Comparison of ENCODE assay signal across 30 cellular contexts in genomic region chr1:184832517-184832916, GRCh38.
"Had no signal": no experiment of that assay in that cellular context is flagged by ENCODE, and none has a peak within 500 bp of the region (broad histone marks: within the 10 kb centered on the region; RNA-seq: fewer than 3 reads in every experiment).

No MANE protein-coding gene starts in this region.

- H3K27me3 ChIP-seq: ascending aorta, breast epithelium, cardiac muscle cell, dorsolateral prefrontal cortex had no signal

- H3K36me3 ChIP-seq: breast epithelium, cardiac muscle cell had no signal

- H3K4me3 Mint-ChIP-seq: activated CD4-positive, alpha-beta memory T cell treated with anti-CD3 and anti-CD28 coated beads for 36 hours; activated CD8-positive, alpha-beta memory T cell treated with anti-CD3 and anti-CD28 coated beads, Interleukin-2, amount 10 ng/mL, durations not matched to agents 7 days and 5 days; activated CD8-positive, alpha-beta T cell treated with anti-CD3 and anti-CD28 coated beads, Interleukin-2, amount 10 ng/mL, durations not matched to agents 7 days and 5 days; activated naive CD4-positive, alpha-beta T cell treated with anti-CD3 and anti-CD28 coated beads, Interleukin-2, amount 10 ng/mL, durations not matched to agents 7 days and 5 days; activated naive CD8-positive, alpha-beta T cell treated with anti-CD3 and anti-CD28 coated beads, Interleukin-2, amount 10 ng/mL, durations not matched to agents 7 days and 5 days; activated T-helper 1 cell treated with anti-CD3 and anti-CD28 coated beads, Interleukin-12 subunit alpha, Interleukin-12 subunit beta, Interleukin-2, Interleukin-4 antibody, amounts not matched to agents 30 ng/mL and 10 ng/mL and 1 ng/mL, durations not matched to agents 14 hours and 24 hours and 36 hours; brain; dendritic cell treated with granulocyte-macrophage colony-stimulating factor and Interleukin-4, amounts not matched to agents 40 ng/mL and 50 ng/mL, for 4 days; WTC11 had no signal

- H3K9me3 Mint-ChIP-seq: activated naive CD4-positive, alpha-beta T cell treated with anti-CD3 and anti-CD28 coated beads, Interleukin-2, amount 50 U/mL, for 72 hours; activated T-helper 1 cell treated with anti-CD3 and anti-CD28 coated beads, Interleukin-12 subunit alpha, Interleukin-12 subunit beta, Interleukin-2, Interleukin-4 antibody, amounts not matched to agents 30 ng/mL and 10 ng/mL and 1 ng/mL, durations not matched to agents 14 hours and 24 hours and 36 hours; dendritic cell treated with granulocyte-macrophage colony-stimulating factor and Interleukin-4, amounts not matched to agents 40 ng/mL and 50 ng/mL, for 4 days had no signal

- H3K27me3 Mint-ChIP-seq: activated CD4-positive, alpha-beta memory T cell treated with anti-CD3 and anti-CD28 coated beads for 36 hours; activated CD8-positive, alpha-beta memory T cell treated with anti-CD3 and anti-CD28 coated beads, Interleukin-2, amount 10 ng/mL, durations not matched to agents 7 days and 5 days; activated naive CD4-positive, alpha-beta T cell treated with anti-CD3 and anti-CD28 coated beads, Interleukin-2, amount 10 ng/mL, durations not matched to agents 7 days and 5 days; activated naive CD8-positive, alpha-beta T cell treated with anti-CD3 and anti-CD28 coated beads, Interleukin-2, amount 10 ng/mL, durations not matched to agents 7 days and 5 days; brain; dendritic cell treated with granulocyte-macrophage colony-stimulating factor and Interleukin-4, amounts not matched to agents 40 ng/mL and 50 ng/mL, for 4 days had no signal

- H3K4me1 Mint-ChIP-seq: activated naive CD4-positive, alpha-beta T cell treated with anti-CD3 and anti-CD28 coated beads, Interleukin-2, amount 10 ng/mL, durations not matched to agents 7 days and 5 days had no signal

- ATAC-seq: activated CD8-positive, alpha-beta memory T cell treated with anti-CD3 and anti-CD28 coated beads, Interleukin-2, amount 10 ng/mL, durations not matched to agents 7 days and 5 days; activated CD8-positive, alpha-beta T cell treated with anti-CD3 and anti-CD28 coated beads, Interleukin-2, amount 10 ng/mL, durations not matched to agents 7 days and 5 days; activated naive CD4-positive, alpha-beta T cell treated with anti-CD3 and anti-CD28 coated beads, Interleukin-2, amount 50 U/mL, for 72 hours; WTC11 had no signal

- H3K27ac Mint-ChIP-seq: activated CD4-positive, alpha-beta memory T cell treated with anti-CD3 and anti-CD28 coated beads for 36 hours; activated CD8-positive, alpha-beta memory T cell treated with anti-CD3 and anti-CD28 coated beads, Interleukin-2, amount 10 ng/mL, durations not matched to agents 7 days and 5 days; activated CD8-positive, alpha-beta T cell treated with anti-CD3 and anti-CD28 coated beads, Interleukin-2, amount 10 ng/mL, durations not matched to agents 7 days and 5 days; activated naive CD4-positive, alpha-beta T cell treated with anti-CD3 and anti-CD28 coated beads, Interleukin-2, amount 10 ng/mL, durations not matched to agents 7 days and 5 days; activated naive CD4-positive, alpha-beta T cell treated with anti-CD3 and anti-CD28 coated beads, Interleukin-2, amount 50 U/mL, for 72 hours; activated naive CD8-positive, alpha-beta T cell treated with anti-CD3 and anti-CD28 coated beads, Interleukin-2, amount 10 ng/mL, durations not matched to agents 7 days and 5 days; activated T-helper 1 cell treated with anti-CD3 and anti-CD28 coated beads, Interleukin-12 subunit alpha, Interleukin-12 subunit beta, Interleukin-2, Interleukin-4 antibody, amounts not matched to agents 30 ng/mL and 10 ng/mL and 1 ng/mL, durations not matched to agents 14 hours and 24 hours and 36 hours; activated T-helper 2 cell treated with anti-CD3 and anti-CD28 coated beads, Interferon-gamma antibody, Interleukin-2, Interleukin-4, amounts not matched to agents 10 μg/mL and 5 μg/mL and 100 μg/mL, durations not matched to agents 14 hours and 24 hours and 36 hours; brain; dendritic cell treated with granulocyte-macrophage colony-stimulating factor and Interleukin-4, amounts not matched to agents 40 ng/mL and 50 ng/mL, for 4 days; WTC11 had no signal

- DNase-seq: activated CD4-positive, alpha-beta memory T cell treated with anti-CD3 and anti-CD28 coated beads for 36 hours; activated CD4-positive, alpha-beta T cell treated with anti-CD3 and anti-CD28 coated beads for 1 hour; activated CD4-positive, alpha-beta T cell treated with anti-CD3 and anti-CD28 coated beads for 4 hours; activated CD8-positive, alpha-beta memory T cell treated with anti-CD3 and anti-CD28 coated beads, Interleukin-2, amount 10 ng/mL, durations not matched to agents 7 days and 5 days; activated CD8-positive, alpha-beta memory T cell treated with anti-CD3 and anti-CD28 coated beads, Interleukin-2, amount 50 U/mL, for 4 hours; activated CD8-positive, alpha-beta T cell treated with anti-CD3 and anti-CD28 coated beads, Interleukin-2, amount 10 ng/mL, durations not matched to agents 7 days and 5 days; activated effector memory CD4-positive, alpha-beta T cell treated with anti-CD3 and anti-CD28 coated beads, Interleukin-2, amount 50 U/mL, for 16 hours; activated naive CD4-positive, alpha-beta T cell treated with anti-CD3 and anti-CD28 coated beads, Interleukin-2, amount 10 ng/mL, durations not matched to agents 7 days and 5 days; activated naive CD8-positive, alpha-beta T cell treated with anti-CD3 and anti-CD28 coated beads, Interleukin-2, amount 10 ng/mL, durations not matched to agents 7 days and 5 days; activated T-cell treated with anti-CD3 and anti-CD28 coated beads, Interleukin-2, amount 50 U/mL, for 1 hour; activated T-cell treated with anti-CD3 and anti-CD28 coated beads, Interleukin-2, amount 50 U/mL, for 48 hours; central memory CD4-positive, alpha-beta T cell; dorsolateral prefrontal cortex; effector memory CD4-positive, alpha-beta T cell; foreskin fibroblast; head of caudate nucleus; T-helper 1 cell; T-helper 2 cell had no signal

- H3K27ac ChIP-seq: breast epithelium, cardiac muscle cell, dorsolateral prefrontal cortex, epithelial cell of prostate, VCaP had no signal

- H3K4me3 ChIP-seq: ascending aorta, breast epithelium, cardiac muscle cell, coronary artery, dorsolateral prefrontal cortex had no signal

- H3K9me3 ChIP-seq: ascending aorta, breast epithelium had no signal
